Comparison of ENCODE assay signal across 8 cellular contexts in genomic region chr19:4768934-4769777, GRCh38. TPM values are rescaled to one million over a fixed set of nuclear protein-coding genes. Genes with fewer than 3 reads are reported as not detected.
A peak's percentile ranks its signal among the peaks of the same experiment; 100 is the strongest.
DNase-seq lines count a peak whose midpoint lies in the region; ATAC-seq and TF ChIP-seq lines count a peak whose summit lies in the region.

No MANE protein-coding gene starts in this region.

- no peak overlapping the region for H3K27ac ChIP-seq in CD4-positive, CD25-positive, alpha-beta regulatory T cell (ENCODE audit: insufficient read depth, low read length, poor library complexity, severe bottlenecking)
- no peak overlapping the region for H3K27ac ChIP-seq in HUES64 (ENCODE audit: low read depth, low read length)
- no peak overlapping the region for H3K27ac ChIP-seq in naive thymus-derived CD4-positive, alpha-beta T cell (ENCODE audit: low read depth, low read length)
- H3K27ac ChIP-seq in vagina, result no peak overlapping the region

- intact Hi-C loops in naive thymus-derived CD4-positive, alpha-beta T cell (cut with micrococcal nuclease), result loop anchor here in 1 of 2 donors (1.0 kb wide), 1 partner anchor 22 kb away; the partner anchor contains the start of gene FEM1A
- intact Hi-C loops in vagina (cut with DNase I), result no loop called here

- H3K36me3 ChIP-seq in CD4-positive, CD25-positive, alpha-beta regulatory T cell (ENCODE audit: control insufficient read depth, insufficient read depth, low read length), result no peaks in the 10 kb centered on the region
- H3K36me3 ChIP-seq in HUES64 (ENCODE audit: insufficient read depth, low read length), result no peaks in the 10 kb centered on the region
- no peaks in the 10 kb centered on the region for H3K36me3 ChIP-seq in naive thymus-derived CD4-positive, alpha-beta T cell (ENCODE audit: control insufficient read depth in 2 of 3, insufficient read depth in 3 of 3, low read length in 3 of 3)
- no peaks in the 10 kb centered on the region for H3K36me3 ChIP-seq in vagina

- peak; percentile 60 to 74 (median 63) for DNase-seq in CD4-positive, CD25-positive, alpha-beta regulatory T cell
- DNase-seq in NOMO-1 treated with DMSO at 0.1 percent for 48 hours (lab: John Stamatoyannopoulos, UW; ENCODE audit: unreplicated experiment), result peak; percentile 90
- peak; percentile 83 for DNase-seq in activated T-cell treated with anti-CD3 and anti-CD28 coated beads, Interleukin-2, amount 50 U/mL, for 24 hours
- DNase-seq in fibroblast of mammary gland (ENCODE audit: low read depth), result peak; percentile 81
- DNase-seq in naive thymus-derived CD4-positive, alpha-beta T cell, result peak; percentile 66 to 88 (median 84)
- DNase-seq in stimulated activated CD8-positive, alpha-beta memory T cell treated with anti-CD3 and anti-CD28 coated beads, Interleukin-7, amount 100 ng/mL, for 4 hours (ENCODE audit: low read depth in 2 of 2), result peak; percentile 48 to 52
- no peak for DNase-seq in vagina (ENCODE audit: extremely low spot score in 2 of 2)

- TF ChIP-seq CTCF in fibroblast of mammary gland (conservative IDR thresholded peaks at IDR 0.05; ENCODE audit: control insufficient read depth, insufficient read depth, low read depth, low read length) (no peak), vagina (IDR thresholded peaks at IDR 0.05) (no peak)

- no peak overlapping the region for H3K4me3 Mint-ChIP-seq in CD4-positive, CD25-positive, alpha-beta regulatory T cell
- no peak overlapping the region for H3K4me3 Mint-ChIP-seq in activated T-cell treated with anti-CD3 and anti-CD28 coated beads, Interleukin-2, amount 50 U/mL, for 24 hours
- H3K4me3 Mint-ChIP-seq in naive thymus-derived CD4-positive, alpha-beta T cell, result peak overlapping the region in 1 of 10 donors; percentile 65

- H3K36me3 Mint-ChIP-seq in CD4-positive, CD25-positive, alpha-beta regulatory T cell, result no peaks in the 10 kb centered on the region
- no peaks in the 10 kb centered on the region for H3K36me3 Mint-ChIP-seq in activated T-cell treated with anti-CD3 and anti-CD28 coated beads, Interleukin-2, amount 50 U/mL, for 24 hours (ENCODE audit: low read depth)
- no peaks in the 10 kb centered on the region for H3K36me3 Mint-ChIP-seq in naive thymus-derived CD4-positive, alpha-beta T cell

- H3K4me3 ChIP-seq in CD4-positive, CD25-positive, alpha-beta regulatory T cell (ENCODE audit: low read depth, low read length), result no peak overlapping the region
- H3K4me3 ChIP-seq in HUES64 (ENCODE audit: low read length), result peak overlapping the region; percentile 38
- no peak overlapping the region for H3K4me3 ChIP-seq in fibroblast of mammary gland (ENCODE audit: control insufficient read depth, low read depth, low read length)
- no peak overlapping the region for H3K4me3 ChIP-seq in naive thymus-derived CD4-positive, alpha-beta T cell (ENCODE audit: low read length)
- H3K4me3 ChIP-seq in vagina, result no peak overlapping the region

- CTCF ChIA-PET in naive thymus-derived CD4-positive, alpha-beta T cell (lab: Charles Lee), result interaction anchor here (0.6 to 1.5 kb wide), 3 partner anchors 22 to 65 kb away, joined by 4 to 7 read pairs (median 5); partner anchors contain the start of gene FEM1A

- peak; percentile 43 to 65 for ATAC-seq in CD4-positive, CD25-positive, alpha-beta regulatory T cell (ENCODE audit: low read depth in 2 of 2)
- ATAC-seq in naive thymus-derived CD4-positive, alpha-beta T cell, result peak; percentile 99

- H3K27me3 Mint-ChIP-seq in CD4-positive, CD25-positive, alpha-beta regulatory T cell, result peaks cover 43% of the 10 kb centered on the region
- peaks cover 25% of the 10 kb centered on the region for H3K27me3 Mint-ChIP-seq in activated T-cell treated with anti-CD3 and anti-CD28 coated beads, Interleukin-2, amount 50 U/mL, for 24 hours
- peaks cover 3 to 35% (median 18%) of the 10 kb centered on the region in 5 donors for H3K27me3 Mint-ChIP-seq in naive thymus-derived CD4-positive, alpha-beta T cell

- H3K9me3 ChIP-seq in CD4-positive, CD25-positive, alpha-beta regulatory T cell (ENCODE audit: control insufficient read depth in 2 of 2, low read length in 2 of 2), result no peaks in the 10 kb centered on the region
- H3K9me3 ChIP-seq in HUES64 (ENCODE audit: insufficient read depth, low read depth, low read length) (no peaks in the 10 kb centered on the region), vagina (no peaks in the 10 kb centered on the region)
- no peaks in the 10 kb centered on the region for H3K9me3 ChIP-seq in naive thymus-derived CD4-positive, alpha-beta T cell (ENCODE audit: control insufficient read depth in 2 of 3, low read length in 3 of 3)

- H3K9me3 Mint-ChIP-seq in CD4-positive, CD25-positive, alpha-beta regulatory T cell, result peaks cover 0 to 7% (median 0%) of the 10 kb centered on the region in 7 donors
- H3K9me3 Mint-ChIP-seq in activated T-cell treated with anti-CD3 and anti-CD28 coated beads, Interleukin-2, amount 50 U/mL, for 24 hours, result no peaks in the 10 kb centered on the region
- peaks cover 0 to 2% (median 0%) of the 10 kb centered on the region in 11 donors for H3K9me3 Mint-ChIP-seq in naive thymus-derived CD4-positive, alpha-beta T cell

- H3K4me1 ChIP-seq in CD4-positive, CD25-positive, alpha-beta regulatory T cell (ENCODE audit: control insufficient read depth, insufficient read depth, low read length, poor library complexity, severe bottlenecking), result no peaks in the 10 kb centered on the region
- H3K4me1 ChIP-seq in HUES64 (ENCODE audit: insufficient read depth, low read length) (peaks cover 3% of the 10 kb centered on the region; the same call in 1 of the 2 replicates), vagina (no peaks in the 10 kb centered on the region)
- H3K4me1 ChIP-seq in naive thymus-derived CD4-positive, alpha-beta T cell (ENCODE audit: control insufficient read depth in 2 of 2, insufficient read depth in 2 of 2, low read length in 2 of 2), result no peaks in the 10 kb centered on the region

- H3K27me3 ChIP-seq in CD4-positive, CD25-positive, alpha-beta regulatory T cell (ENCODE audit: control insufficient read depth, insufficient read depth, low read length), result no peaks in the 10 kb centered on the region
- H3K27me3 ChIP-seq in HUES64 (ENCODE audit: insufficient read depth, low read length) (no peaks in the 10 kb centered on the region; the same call in 1 of the 2 replicates), vagina (no peaks in the 10 kb centered on the region)
- H3K27me3 ChIP-seq in naive thymus-derived CD4-positive, alpha-beta T cell (ENCODE audit: control insufficient read depth in 2 of 2, insufficient read depth in 2 of 2, low read length in 2 of 2), result no peaks in the 10 kb centered on the region

- no peaks in the 10 kb centered on the region for H3K4me1 Mint-ChIP-seq in CD4-positive, CD25-positive, alpha-beta regulatory T cell
- peaks cover 4% of the 10 kb centered on the region for H3K4me1 Mint-ChIP-seq in activated T-cell treated with anti-CD3 and anti-CD28 coated beads, Interleukin-2, amount 50 U/mL, for 24 hours (ENCODE audit: low read depth)
- H3K4me1 Mint-ChIP-seq in naive thymus-derived CD4-positive, alpha-beta T cell, result peaks cover 0 to 4% (median 3%) of the 10 kb centered on the region in 7 donors

- POLR2A ChIA-PET in naive thymus-derived CD4-positive, alpha-beta T cell (lab: Charles Lee), result interaction anchor here (1.0 to 1.6 kb wide), 2 partner anchors 22 to 98 kb away, joined by 3 to 4 read pairs; partner anchors contain the start of genes FEM1A and PLIN3

- no peak overlapping the region for H3K9ac ChIP-seq in HUES64 (ENCODE audit: low read depth, low read length)

- 12% methylated on average over 35 of the region's 37 CpGs for WGBS in HUES64

- no peak for TF ChIP-seq POLR2A in vagina (IDR thresholded peaks at IDR 0.05)

- H3K27ac Mint-ChIP-seq in CD4-positive, CD25-positive, alpha-beta regulatory T cell, result no peak overlapping the region
- H3K27ac Mint-ChIP-seq in activated T-cell treated with anti-CD3 and anti-CD28 coated beads, Interleukin-2, amount 50 U/mL, for 24 hours, result no peak overlapping the region
- H3K27ac Mint-ChIP-seq in naive thymus-derived CD4-positive, alpha-beta T cell, result peak overlapping the region in 4 of 9 donors; percentile 28 to 81 (median 64)

RNA-seq across cellular contexts. Expression of gene FEM1A, which starts 22.4 kb away (rescaled TPM):
- 11.9 TPM for total RNA-seq in CD4-positive, CD25-positive, alpha-beta regulatory T cell
- polyA plus RNA-seq in CD4-positive, CD25-positive, alpha-beta regulatory T cell, result 1 to 10 TPM; 2.2 to 4.0 (median 2.7) TPM
- 8.4 TPM for polyA plus RNA-seq in HUES64 (2013, experiment 1 of 2)
- polyA plus RNA-seq in HUES64 (2013, experiment 2 of 2), result 8.4 TPM
- total RNA-seq in naive thymus-derived CD4-positive, alpha-beta T cell, result 10 to 100 TPM; 10.2 to 17.2 (median 14.4) TPM
- 1 to 10 TPM; 2.4 to 6.3 TPM for polyA plus RNA-seq in naive thymus-derived CD4-positive, alpha-beta T cell
- 16.2 TPM for total RNA-seq in vagina

RNA-seq across cellular contexts. Expression of gene DPP9, which starts 45.5 kb away (rescaled TPM):
- total RNA-seq in CD4-positive, CD25-positive, alpha-beta regulatory T cell, result 93.3 TPM
- polyA plus RNA-seq in CD4-positive, CD25-positive, alpha-beta regulatory T cell, result 10 to 100 TPM; 14.3 to 22.8 (median 17.6) TPM
- polyA plus RNA-seq in HUES64 (2013, experiment 1 of 2), result 19.1 TPM
- polyA plus RNA-seq in HUES64 (2013, experiment 2 of 2), result 16.9 TPM
- 10 to 100 TPM; 71.2 to 90.7 (median 81.4) TPM for total RNA-seq in naive thymus-derived CD4-positive, alpha-beta T cell
- 10 to 100 TPM; 16.4 to 32.9 TPM for polyA plus RNA-seq in naive thymus-derived CD4-positive, alpha-beta T cell
- 53.8 TPM for total RNA-seq in vagina

Comparison
In these comparisons a context has a peak if more than half of its experiments do, and no peak if none do; other contexts are left out.
1. DNase-seq: peak in CD4-positive, CD25-positive, alpha-beta regulatory T cell (3 of 3), NOMO-1 treated with DMSO at 0.1 percent for 48 hours (single experiment), activated T-cell treated with anti-CD3 and anti-CD28 coated beads, Interleukin-2, amount 50 U/mL, for 24 hours (single experiment), fibroblast of mammary gland (single experiment), naive thymus-derived CD4-positive, alpha-beta T cell (9 of 9) and stimulated activated CD8-positive, alpha-beta memory T cell treated with anti-CD3 and anti-CD28 coated beads, Interleukin-7, amount 100 ng/mL, for 4 hours (2 of 2); none in vagina (0 of 2).